Comparison of ENCODE assay signal across 8 cellular contexts in genomic region chr14:60094306-60094897, GRCh38. TPM values are rescaled to one million over a fixed set of nuclear protein-coding genes. Genes with fewer than 3 reads are reported as not detected.
DNase-seq lines count a peak whose midpoint lies in the region; ATAC-seq, FAIRE-seq and TF ChIP-seq lines count a peak whose summit lies in the region.

No MANE protein-coding gene starts in this region.

- no peaks in the 10 kb centered on the region for H3K27me3 ChIP-seq in body of pancreas
- no peaks in the 10 kb centered on the region for H3K27me3 ChIP-seq in HAP-1 (ENCODE audit: low read depth)

- H3K4me1 ChIP-seq in body of pancreas (peaks cover 26% of the 10 kb centered on the region), HAP-1 (peaks cover 9% of the 10 kb centered on the region)

- no peak for ATAC-seq in body of pancreas

- in situ Hi-C loops in HAP-1 (cut with MboI; ENCODE audit: low sequenced_read_pairs): no loop called here

- H3K9me3 ChIP-seq in body of pancreas: no peaks in the 10 kb centered on the region
- H3K9me3 ChIP-seq in HAP-1: no peaks in the 10 kb centered on the region

- FAIRE-seq in H54 (lab: Jason Lieb, UNC): peak; percentile 97

- peak; percentile 85 for DNase-seq in A172 (ENCODE audit: low spot score)
- no peak for DNase-seq in H54 (ENCODE audit: insufficient read length, low spot score)
- DNase-seq in activated CD4-positive, alpha-beta T cell treated with anti-CD3 and anti-CD28 coated beads, Interleukin-2, amount 50 U/mL, for 48 hours: peak; percentile 10 to 23
- DNase-seq in iPS DF 19.7 (ENCODE audit: low read depth, low spot score): peak; percentile 57
- no peak for DNase-seq in GM19238 (ENCODE audit: insufficient read length, low spot score)
- DNase-seq in body of pancreas: no peak
- DNase-seq in HAP-1 (ENCODE audit: low spot score in 2 of 2): no peak
- DNase-seq in midbrain (lab: John Stamatoyannopoulos, UW): no peak

- no peak for TF ChIP-seq CTCF in body of pancreas (IDR thresholded peaks at IDR 0.05)

- H3K36me3 ChIP-seq in body of pancreas (replicated peaks in 1 of 2; ENCODE audit: insufficient read depth in 1 of 2, low read depth in 2 of 2): no peaks in the 10 kb centered on the region
- H3K36me3 ChIP-seq in HAP-1 (replicated peaks): peaks cover 12% of the 10 kb centered on the region; the same call in 1 of the 2 replicates

- intact Hi-C loops in body of pancreas (cut with DNase I): no loop called here

- no peak for TF ChIP-seq POLR2A in H54 (IDR thresholded peaks at IDR 0.05; ENCODE audit: low read depth, low read length)
- TF ChIP-seq POLR2A in body of pancreas (IDR thresholded peaks at IDR 0.05): no peak

- 59 to 63% methylated on average over 5 of the region's 5 CpGs for WGBS in body of pancreas, 2 donors

- H3K4me3 ChIP-seq in body of pancreas: no peak overlapping the region
- H3K4me3 ChIP-seq in HAP-1: no peak overlapping the region

- H3K27ac ChIP-seq in body of pancreas: no peak overlapping the region

RNA-seq across cellular contexts. Expression of gene PCNX4, which starts 2.7 kb away (rescaled TPM):
- total RNA-seq in A172 (2014; rRNA removed; shearing (Covaris generic)): 81.3 and 97.5 TPM in 2 replicates
- 10 to 100 TPM; 37.6 to 71.2 TPM for total RNA-seq in body of pancreas

Comparison
In these comparisons a context has a peak if more than half of its experiments do, and no peak if none do; other contexts are left out.
1. DNase-seq: peak in A172 (single experiment), activated CD4-positive, alpha-beta T cell treated with anti-CD3 and anti-CD28 coated beads, Interleukin-2, amount 50 U/mL, for 48 hours (2 of 2) and iPS DF 19.7 (single experiment); none in H54 (single experiment), GM19238 (single experiment), body of pancreas (0 of 4), HAP-1 (0 of 2) and midbrain (single experiment).